ENCODE assay signal across 8 cellular contexts in genomic region chr11:106077609-106078517, GRCh38. TPM values are rescaled to one million over a fixed set of nuclear protein-coding genes. Genes with fewer than 3 reads are reported as not detected.
DNase-seq lines count a peak whose midpoint lies in the region; ATAC-seq and TF ChIP-seq lines count a peak whose summit lies in the region.

Gene AASDHPPT, plus strand, starts transcription at chr11:106077662. Its CDS starts 49 bp downstream, at chr11:106077711.

- H3K4me1 ChIP-seq in Peyer's patch (peaks cover 0 to 21% (median 9%) of the 10 kb centered on the region in 4 donors), colonic mucosa (no peaks in the 10 kb centered on the region)

- intact Hi-C loops in colonic mucosa (cut with DNase I): loop anchor here (5.0 kb wide), 1 partner anchor 56 kb away; the partner anchor contains the start of gene MSANTD4

- H3K9me3 Mint-ChIP-seq in stimulated activated naive CD8-positive, alpha-beta T cell treated with anti-CD3 and anti-CD28 coated beads, Interleukin-15, amount 100 ng/mL, for 72 hours: no peaks in the 10 kb centered on the region

- TF ChIP-seq POLR2A in Peyer's patch (IDR thresholded peaks at IDR 0.05): no peak

- peak within 1 kb of the TSS; percentile 96 to 97 for H3K4me3 Mint-ChIP-seq in stimulated activated naive CD8-positive, alpha-beta T cell treated with anti-CD3 and anti-CD28 coated beads, Interleukin-15, amount 100 ng/mL, for 72 hours

- peaks cover 53% of the 10 kb centered on the region for H3K4me1 Mint-ChIP-seq in stimulated activated naive CD8-positive, alpha-beta T cell treated with anti-CD3 and anti-CD28 coated beads, Interleukin-15, amount 100 ng/mL, for 72 hours

- H3K27me3 ChIP-seq in Peyer's patch (no peaks in the 10 kb centered on the region), colonic mucosa (no peaks in the 10 kb centered on the region)

- H3K27ac ChIP-seq in Peyer's patch (peak within 1 kb of the TSS; percentile 92 to 97 (median 94)), colonic mucosa (peak within 1 kb of the TSS; percentile 96)

- H3K9me3 ChIP-seq in Peyer's patch: no peaks in the 10 kb centered on the region
- no peaks in the 10 kb centered on the region for H3K9me3 ChIP-seq in colonic mucosa

- peak within 1 kb of the TSS; percentile 97 to 99 for H3K27ac Mint-ChIP-seq in stimulated activated naive CD8-positive, alpha-beta T cell treated with anti-CD3 and anti-CD28 coated beads, Interleukin-15, amount 100 ng/mL, for 72 hours

- H3K4me3 ChIP-seq in Peyer's patch (peak within 1 kb of the TSS; percentile 73 to 93 (median 88)), colonic mucosa (peak within 1 kb of the TSS; percentile 91)

- TF ChIP-seq CTCF in Peyer's patch (IDR thresholded peaks at IDR 0.05): no peak
- no peak for TF ChIP-seq CTCF in colonic mucosa (IDR thresholded peaks at IDR 0.05)

- DNase-seq in GM04503 (ENCODE audit: low read depth) (peak; percentile 31), Peyer's patch (no peak), colonic mucosa (peak; percentile 26), left lobe of liver (ENCODE audit: low spot score) (peak; percentile 51)
- DNase-seq in stimulated activated naive CD8-positive, alpha-beta T cell treated with anti-CD3 and anti-CD28 coated beads, Interleukin-15, amount 100 ng/mL, for 72 hours: no peak
- DNase-seq in activated CD8-positive, alpha-beta memory T cell treated with anti-CD3 and anti-CD28 coated beads for 24 hours: no peak

- peak within 1 kb of the TSS; percentile 91 for H3K9ac ChIP-seq in colonic mucosa (ENCODE audit: low read depth in 2 of 2, low read length in 2 of 2)

- H3K27me3 Mint-ChIP-seq in stimulated activated naive CD8-positive, alpha-beta T cell treated with anti-CD3 and anti-CD28 coated beads, Interleukin-15, amount 100 ng/mL, for 72 hours: no peaks in the 10 kb centered on the region

- ATAC-seq in GM19463 (IDR thresholded peaks at IDR 0.05; ENCODE audit: unreplicated experiment) (peak; percentile 15), HG03520 (IDR thresholded peaks at IDR 0.05; ENCODE audit: unreplicated experiment) (peak; percentile 17), left lobe of liver (peak; percentile 51)
- peak; percentile 32 for ATAC-seq in stimulated activated naive CD8-positive, alpha-beta T cell treated with anti-CD3 and anti-CD28 coated beads, Interleukin-15, amount 100 ng/mL, for 72 hours

- H3K36me3 ChIP-seq in Peyer's patch (peaks cover 0 to 17% (median 0%) of the 10 kb centered on the region in 3 donors), colonic mucosa (no peaks in the 10 kb centered on the region)

RNA-seq across cellular contexts. Expression of gene AASDHPPT, which starts in this region (rescaled TPM):
- 10 to 100 TPM; 17.9 to 25.6 (median 22.6) TPM for total RNA-seq in Peyer's patch
- total RNA-seq in colonic mucosa: 10 to 100 TPM; 17.4 to 17.5 TPM
- 16.2 TPM for total RNA-seq in left lobe of liver

Comparison
In these comparisons a context has a peak if more than half of its experiments do, and no peak if none do; other contexts are left out.
1. DNase-seq: peak in GM04503 (single experiment), colonic mucosa (single experiment) and left lobe of liver (single experiment); none in Peyer's patch (0 of 3), stimulated activated naive CD8-positive, alpha-beta T cell treated with anti-CD3 and anti-CD28 coated beads, Interleukin-15, amount 100 ng/mL, for 72 hours (0 of 2) and activated CD8-positive, alpha-beta memory T cell treated with anti-CD3 and anti-CD28 coated beads for 24 hours (single experiment).
2. Peak in every context shown above with its lines, with median percentiles within 50 percentile points of each other: ATAC-seq.